Comparison of ENCODE assay signal across 14 cellular contexts in the genomic region with DNA sequence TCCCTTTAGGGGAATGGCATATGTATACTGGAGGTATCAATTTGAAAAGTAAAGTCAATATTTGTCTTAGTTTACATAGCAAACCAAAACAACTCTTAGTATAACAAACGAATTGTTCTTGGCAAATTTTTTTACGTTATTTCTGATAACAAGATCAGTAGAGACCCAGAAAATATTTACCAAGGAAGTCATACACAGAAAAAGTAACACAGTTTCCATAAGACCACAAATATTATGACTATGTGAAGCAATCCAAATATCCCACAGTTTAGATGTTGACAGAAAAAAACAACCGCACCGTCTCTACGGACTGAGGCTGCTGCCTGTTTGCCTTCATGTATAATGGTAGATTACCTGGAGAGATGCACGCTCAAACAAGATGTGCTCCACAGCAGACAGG. TPM values are rescaled to one million over a fixed set of nuclear protein-coding genes. Genes with fewer than 3 reads are reported as not detected.
A peak's percentile ranks its signal among the peaks of the same experiment; 100 is the strongest.
DNase-seq lines count a peak whose midpoint lies in the region; ATAC-seq and TF ChIP-seq lines count a peak whose summit lies in the region.
"Had no signal": no experiment of that assay in that cellular context is flagged by ENCODE, and none has a peak within 500 bp of the region (broad histone marks: within the 10 kb centered on the region; RNA-seq: fewer than 3 reads in every experiment).

No MANE protein-coding gene starts in this region.

- no peaks in the 10 kb centered on the region for H3F3A ChIP-seq in neural progenitor cell (ENCODE audit: low read depth)

- peaks cover 14% of the 10 kb centered on the region for H3K9me3 Mint-ChIP-seq in neural progenitor cell

- no peak overlapping the region for H3K4me2 ChIP-seq in neural progenitor cell

- peak overlapping the region; percentile 19 for H3K27ac Mint-ChIP-seq in neural progenitor cell
- H3K27ac Mint-ChIP-seq: B cell; CD4-positive, alpha-beta memory T cell had no signal

- H3K27ac ChIP-seq in C4-2B (peak overlapping the region; percentile 19; the same call in 1 of the 2 replicates), neural progenitor cell (no peak overlapping the region), coronary artery (no peak overlapping the region), WERI-Rb-1 (no peak overlapping the region)

- H3K79me2 ChIP-seq in neural progenitor cell (ENCODE audit: low read depth) = no peaks in the 10 kb centered on the region

- ATAC-seq in GM18870 (IDR thresholded peaks at IDR 0.05; ENCODE audit: unreplicated experiment) (no peak), HG03342 (IDR thresholded peaks at IDR 0.05; ENCODE audit: unreplicated experiment) (no peak)
- ATAC-seq: HCT116 had no signal

- H3K4me1 Mint-ChIP-seq in neural progenitor cell = peaks cover 13% of the 10 kb centered on the region
- H3K4me1 Mint-ChIP-seq: B cell had no signal

- H3K4me3 ChIP-seq in LNCaP clone FGC (ENCODE audit: low read depth, low read length) (no peak overlapping the region), neural progenitor cell (no peak overlapping the region), coronary artery (no peak overlapping the region), WERI-Rb-1 (ENCODE audit: low read depth, low read length) (no peak overlapping the region)

- peaks cover 5% of the 10 kb centered on the region for H3K9me3 ChIP-seq in neural progenitor cell (ENCODE audit: low read depth)
- peaks cover 8% of the 10 kb centered on the region for H3K9me3 ChIP-seq in WERI-Rb-1 (ENCODE audit: severe bottlenecking)

- no peaks in the 10 kb centered on the region for H3K36me3 Mint-ChIP-seq in neural progenitor cell
- H3K36me3 Mint-ChIP-seq: CD4-positive, alpha-beta memory T cell had no signal

- H3K36me3 ChIP-seq in neural progenitor cell (no peaks in the 10 kb centered on the region), WERI-Rb-1 (no peaks in the 10 kb centered on the region)

- H2AFZ ChIP-seq in neural progenitor cell (replicated peaks) = no peak overlapping the region

- no peaks in the 10 kb centered on the region for H3K27me3 ChIP-seq in neural progenitor cell
- H3K27me3 ChIP-seq in WERI-Rb-1 (ENCODE audit: insufficient read depth, low read depth, severe bottlenecking) = no peaks in the 10 kb centered on the region

- H3K9ac ChIP-seq in neural progenitor cell = no peak overlapping the region

- no peaks in the 10 kb centered on the region for H4K20me1 ChIP-seq in neural progenitor cell (ENCODE audit: low read depth)

- DNase-seq in LNCaP clone FGC (ENCODE audit: low read depth) = peak; percentile 87
- peak; percentile 34 for DNase-seq in NCI-H748 treated with DMSO at 0.1 percent for 48 hours (lab: John Stamatoyannopoulos, UW)
- DNase-seq in neural progenitor cell (ENCODE audit: low spot score) = no peak
- no peak for DNase-seq in coronary artery (ENCODE audit: low spot score)
- no peak for DNase-seq in WERI-Rb-1
- DNase-seq: C1 segment of cervical spinal cord; CD4-positive, alpha-beta memory T cell; DND-41; GDM1 had no signal

- H3K27me3 Mint-ChIP-seq in neural progenitor cell (ENCODE audit: insufficient read depth, low read depth) = peaks cover 16% of the 10 kb centered on the region
- H3K27me3 Mint-ChIP-seq: B cell had no signal

- no peaks in the 10 kb centered on the region for H3K4me1 ChIP-seq in neural progenitor cell

- TF ChIP-seq CTCF in C4-2B (conservative IDR thresholded peaks at IDR 0.05) (no peak), LNCaP clone FGC (IDR thresholded peaks at IDR 0.05; ENCODE audit: control insufficient read depth, extremely low read depth, insufficient read depth) (no peak), neural progenitor cell (IDR thresholded peaks at IDR 0.05) (no peak), coronary artery (IDR thresholded peaks at IDR 0.05) (no peak), WERI-Rb-1 (IDR thresholded peaks at IDR 0.05; ENCODE audit: low read depth, low read length) (no peak)

- H3K4me3 Mint-ChIP-seq in neural progenitor cell = no peak overlapping the region
- H3K4me3 Mint-ChIP-seq: B cell; CD4-positive, alpha-beta memory T cell had no signal

RNA-seq across cellular contexts. Expression of gene DAPK1, which starts 46.5 kb away (rescaled TPM):
- 29.5 and 47.5 TPM in 2 replicates for total RNA-seq in neural progenitor cell (ENCODE audit: low replicate concordance)

Comparison
In these comparisons a context has a peak if more than half of its experiments do, and no peak if none do; other contexts are left out.
1. DNase-seq: peak in LNCaP clone FGC (single experiment) and NCI-H748 treated with DMSO at 0.1 percent for 48 hours (single experiment); none in neural progenitor cell (single experiment), coronary artery (single experiment) and WERI-Rb-1 (single experiment).